ENCODE assay signal across 11 cellular contexts in the genomic region with DNA sequence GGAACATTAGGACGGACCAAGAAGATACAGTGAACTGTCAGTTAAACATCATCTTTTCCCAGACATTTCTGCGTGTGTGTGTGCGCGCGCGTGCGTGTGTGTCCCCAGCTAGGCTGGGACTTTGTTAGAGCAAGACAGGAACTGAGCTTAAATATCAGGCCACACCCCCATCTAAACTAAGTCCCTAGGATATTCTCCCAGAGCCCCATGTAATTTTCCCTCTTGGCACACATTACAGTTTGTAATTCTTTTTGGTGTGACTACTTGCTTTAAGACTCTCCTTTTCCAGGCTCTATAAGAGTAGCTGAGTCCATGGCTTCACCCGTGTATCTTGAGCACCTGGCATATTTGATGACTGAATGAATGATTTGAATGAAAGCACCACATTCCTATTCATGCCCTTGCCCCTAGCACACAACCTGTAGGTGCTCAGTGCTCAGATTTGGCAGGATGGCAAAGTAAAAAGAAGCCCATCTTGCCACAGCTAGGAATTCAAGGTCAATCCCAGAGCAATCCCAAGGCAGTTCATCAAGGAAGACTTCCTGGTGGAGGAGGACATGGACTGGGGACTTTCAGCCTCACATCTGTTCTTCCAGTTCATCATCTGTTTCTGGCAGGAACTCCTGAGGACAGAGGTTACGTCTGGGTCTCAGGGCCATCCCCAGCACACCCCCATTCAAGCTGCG.
DNase-seq lines count a peak whose midpoint lies in the region; ATAC-seq and TF ChIP-seq lines count a peak whose summit lies in the region.
"Had no signal": no experiment of that assay in that cellular context is flagged by ENCODE, and none has a peak within 500 bp of the region (broad histone marks: within the 10 kb centered on the region; RNA-seq: fewer than 3 reads in every experiment).

No MANE protein-coding gene starts in this region.

- H2BK120ac ChIP-seq in mesenchymal stem cell (ENCODE audit: low read depth, low read length), result no peak overlapping the region

- H3K36me3 ChIP-seq in Loucy (ENCODE audit: insufficient read depth, low read length) (no peaks in the 10 kb centered on the region), mesenchymal stem cell (ENCODE audit: control insufficient read depth in 1 of 2, insufficient read depth in 2 of 2, low read depth in 1 of 2, low read length in 2 of 2) (no peaks in the 10 kb centered on the region), transverse colon (no peaks in the 10 kb centered on the region)

- H4K8ac ChIP-seq in mesenchymal stem cell (ENCODE audit: low read length), result no peak overlapping the region

- no peak for TF ChIP-seq EP300 in transverse colon (IDR thresholded peaks at IDR 0.05; ENCODE audit: low read depth)

- H3K27me3 ChIP-seq in Loucy (ENCODE audit: insufficient read depth, low read length, poor library complexity, severe bottlenecking) (no peaks in the 10 kb centered on the region), mesenchymal stem cell (ENCODE audit: control insufficient read depth in 1 of 2, insufficient read depth in 1 of 2, low read length in 2 of 2) (no peaks in the 10 kb centered on the region), transverse colon (no peaks in the 10 kb centered on the region)
- H3K27me3 ChIP-seq: body of pancreas had no signal

- no peaks in the 10 kb centered on the region for H3K79me2 ChIP-seq in Loucy (ENCODE audit: insufficient read depth, low read length)

- H3K9me3 ChIP-seq in Loucy (ENCODE audit: insufficient read depth, low read depth, low read length), result no peaks in the 10 kb centered on the region
- H3K9me3 ChIP-seq in mesenchymal stem cell (ENCODE audit: control insufficient read depth, low read length), result no peaks in the 10 kb centered on the region
- no peaks in the 10 kb centered on the region for H3K9me3 ChIP-seq in transverse colon
- H3K9me3 ChIP-seq: body of pancreas had no signal

- in situ Hi-C loops in transverse colon (cut with MboI; ENCODE audit: low pct_ligation_motif_present in 1 of 4, low pct_unique_long_range_greater_than_20kb in 1 of 4, low sequenced_read_pairs in 3 of 4), result no loop called here

- no peaks in the 10 kb centered on the region for H3K9me2 ChIP-seq in Loucy (replicated peaks; ENCODE audit: low read depth, low read length)

- no peaks in the 10 kb centered on the region for H3K79me1 ChIP-seq in mesenchymal stem cell (replicated peaks; ENCODE audit: low read length, poor library complexity, severe bottlenecking)

- peak overlapping the region; percentile 25 to 93 for H3K18ac ChIP-seq in mesenchymal stem cell (ENCODE audit: low read depth in 1 of 2, low read length in 2 of 2)

- WGBS in mesenchymal stem cell, result 67% methylated on average over 9 of the region's 10 CpGs
- 81% methylated on average over 10 of the region's 10 CpGs; no CpG with 5 or more reads in 1 of the 2 donors for WGBS in transverse colon (ENCODE audit: low coverage in 1 of 2), 2 donors

- no peak overlapping the region for H3K4me3 ChIP-seq in Loucy (ENCODE audit: low read length, poor library complexity, severe bottlenecking)
- no peak overlapping the region for H3K4me3 ChIP-seq in choroid plexus epithelial cell (ENCODE audit: low read depth, low read length)
- H3K4me3 ChIP-seq in mesenchymal stem cell (ENCODE audit: insufficient read depth in 1 of 2, low read depth in 1 of 2, low read length in 2 of 2), result no peak overlapping the region
- H3K4me3 ChIP-seq in transverse colon, result no peak overlapping the region
- H3K4me3 ChIP-seq: body of pancreas had no signal

- H3K4me1 ChIP-seq in Loucy (ENCODE audit: insufficient read depth, low read length, poor library complexity, severe bottlenecking) (peaks cover 21% of the 10 kb centered on the region), mesenchymal stem cell (ENCODE audit: control insufficient read depth, insufficient read depth, low read depth, low read length) (peaks cover 55% of the 10 kb centered on the region), transverse colon (peaks cover 5 to 22% (median 12%) of the 10 kb centered on the region in 4 donors)
- H3K4me1 ChIP-seq: body of pancreas had no signal

- H3K27ac ChIP-seq in mesenchymal stem cell (ENCODE audit: low read length, poor library complexity, severe bottlenecking), result peak overlapping the region; percentile 4
- H3K27ac ChIP-seq in transverse colon, result peak overlapping the region; percentile 55 to 80 (median 71)

- peak overlapping the region; percentile 71 to 97 for H2BK12ac ChIP-seq in mesenchymal stem cell (ENCODE audit: low read length in 2 of 2)

- H3K4me2 ChIP-seq in Loucy (ENCODE audit: low read depth, low read length, poor library complexity, severe bottlenecking) (peak overlapping the region; percentile 51), mesenchymal stem cell (ENCODE audit: low read length, poor library complexity, severe bottlenecking) (no peak overlapping the region)

- H3K9ac ChIP-seq in Loucy (ENCODE audit: low read depth, low read length, poor library complexity, severe bottlenecking) (no peak overlapping the region), mesenchymal stem cell (ENCODE audit: low read length) (peak overlapping the region; percentile 65)

- no peak overlapping the region for H4K91ac ChIP-seq in mesenchymal stem cell (ENCODE audit: low read length)

- peak; percentile 34 for DNase-seq in choroid plexus epithelial cell (ENCODE audit: low read depth)
- DNase-seq in mesenchymal stem cell, result peak; percentile 79
- DNase-seq in transverse colon, result no peak
- no peak for DNase-seq in NOMO-1 treated with dmso at 0.1 percent for 144 hours (lab: John Stamatoyannopoulos, UW; ENCODE audit: unreplicated experiment)
- DNase-seq: GF-D8; NCI-H2029 treated with DMSO at 0.1 percent for 48 hours; stimulated activated naive CD4-positive, alpha-beta T cell had no signal

- ATAC-seq in GM18873 (IDR thresholded peaks at IDR 0.05; ENCODE audit: low FRiP score, unreplicated experiment) (no peak), GM21717 (IDR thresholded peaks at IDR 0.05; ENCODE audit: unreplicated experiment) (no peak)

- H2BK15ac ChIP-seq in mesenchymal stem cell (ENCODE audit: low read depth, poor library complexity, severe bottlenecking), result no peak overlapping the region

- no peaks in the 10 kb centered on the region for H4K20me1 ChIP-seq in Loucy (ENCODE audit: insufficient read depth, low read length, poor library complexity, severe bottlenecking)

- no peak overlapping the region for H2BK5ac ChIP-seq in mesenchymal stem cell (ENCODE audit: low read depth, low read length, poor library complexity, severe bottlenecking)

- no peak overlapping the region for H3K23ac ChIP-seq in mesenchymal stem cell (ENCODE audit: low read length in 2 of 2)

- no peak for TF ChIP-seq CTCF in Loucy (conservative IDR thresholded peaks at IDR 0.05; ENCODE audit: low read length)
- no peak for TF ChIP-seq CTCF in choroid plexus epithelial cell (conservative IDR thresholded peaks at IDR 0.05; ENCODE audit: low read depth, low read length)
- TF ChIP-seq CTCF in transverse colon (IDR thresholded peaks at IDR 0.05), result no peak

- peak overlapping the region; percentile 72 for H2AK5ac ChIP-seq in mesenchymal stem cell (ENCODE audit: low read length, severe bottlenecking)

- no peak overlapping the region for H2AFZ ChIP-seq in Loucy (ENCODE audit: low read length)
- no peak overlapping the region for H2AFZ ChIP-seq in mesenchymal stem cell (ENCODE audit: low read depth, low read length)

- no peak for TF ChIP-seq POLR2A in transverse colon (IDR thresholded peaks at IDR 0.05)

- H3K14ac ChIP-seq in mesenchymal stem cell (ENCODE audit: low read length in 2 of 2), result no peak overlapping the region

- no peaks in the 10 kb centered on the region for H3F3A ChIP-seq in Loucy (ENCODE audit: low read depth)

- intact Hi-C loops in transverse colon (cut with DNase I; ENCODE audit: low total_unique reads), result no loop called here

- peak overlapping the region in 1 of 2 experiments; percentile 81 for H3K4ac ChIP-seq in mesenchymal stem cell (ENCODE audit: low read depth in 1 of 2, low read length in 2 of 2)

Comparison
In these comparisons a context has a peak if more than half of its experiments do, and no peak if none do; other contexts are left out.
1. DNase-seq: peak in choroid plexus epithelial cell (single experiment) and mesenchymal stem cell (single experiment); none in transverse colon (single experiment) and NOMO-1 treated with dmso at 0.1 percent for 144 hours (single experiment).